In the genomic region with DNA sequence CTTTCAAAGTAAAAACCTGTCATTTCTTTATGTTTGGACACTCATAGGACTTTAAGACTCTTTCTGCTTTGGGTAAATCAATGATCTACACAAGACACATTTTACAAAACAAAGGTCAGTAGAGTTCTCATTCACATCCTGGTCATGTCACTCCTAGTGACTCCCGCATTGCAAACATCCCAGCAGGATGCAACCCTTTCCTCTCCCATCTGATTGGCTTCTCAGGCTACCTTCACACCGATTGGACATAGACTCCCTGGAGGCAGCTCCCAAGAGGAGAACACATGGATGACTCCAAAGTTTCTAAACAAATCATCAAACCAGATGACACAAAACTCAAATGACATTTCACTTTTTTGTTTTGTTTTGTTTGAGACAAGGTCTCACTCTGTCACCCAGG, we compare ENCODE assay signal across 10 cellular contexts. TPM values are rescaled to one million over a fixed set of nuclear protein-coding genes. Genes with fewer than 3 reads are reported as not detected.
"Had no signal": no experiment of that assay in that cellular context is flagged by ENCODE, and none has a peak within 500 bp of the region (broad histone marks: within the 10 kb centered on the region; RNA-seq: fewer than 3 reads in every experiment).

No MANE protein-coding gene starts in this region.

- H3K4me1 Mint-ChIP-seq: IgD-negative memory B cell had no signal

- H3K27me3 Mint-ChIP-seq: IgD-negative memory B cell had no signal

- H3K4me3 ChIP-seq: K562 had no signal

- H3K36me3 Mint-ChIP-seq: IgD-negative memory B cell had no signal

- H3K4me2 ChIP-seq: KMS-11 had no signal

- H3K9ac ChIP-seq: KMS-11 had no signal

- H3K9me3 Mint-ChIP-seq: IgD-negative memory B cell had no signal

- H3K4me3 Mint-ChIP-seq: IgD-negative memory B cell had no signal

- H3K27ac ChIP-seq: HL-60, KMS-11 had no signal

- FAIRE-seq: HTR-8/SVneo, K562 had no signal

- DNase-seq: IMR-90, KBM-7, KG1 had no signal

RNA-seq across cellular contexts. Expression of a gene that starts 43.8 kb away (rescaled TPM):
- total RNA-seq: HT-29, HT1080, IMR-90 had no signal
- polyA plus RNA-seq: IgD-negative memory B cell, IMR-90 had no signal
